ENCODE assay signal across 9 cellular contexts in genomic region chr3:144128117-144128892, GRCh38.
DNase-seq lines count a peak whose midpoint lies in the region; ATAC-seq, FAIRE-seq and TF ChIP-seq lines count a peak whose summit lies in the region.
"Had no signal": no experiment of that assay in that cellular context is flagged by ENCODE, and none has a peak within 500 bp of the region (broad histone marks: within the 10 kb centered on the region; RNA-seq: fewer than 3 reads in every experiment).

No MANE protein-coding gene starts in this region.

- H3K27ac ChIP-seq in dorsolateral prefrontal cortex, result peak overlapping the region in 52 of 59 donors; percentile 3 to 89 (median 56)

- POLR2A ChIA-PET in activated CD4-positive, alpha-beta memory T cell treated with anti-CD3 and anti-CD28 coated beads for 36 hours (lab: Charles Lee), result no interaction called here
- POLR2A ChIA-PET in activated CD4-positive, alpha-beta T cell treated with anti-CD3 and anti-CD28 coated beads for 36 hours (lab: Charles Lee), result no interaction called here

- ATAC-seq in GM21360 (IDR thresholded peaks at IDR 0.05; ENCODE audit: unreplicated experiment), result peak; percentile 98
- ATAC-seq in HG03432 (IDR thresholded peaks at IDR 0.05; ENCODE audit: unreplicated experiment), result peak; percentile 98
- no peak for ATAC-seq in activated CD4-positive, alpha-beta T cell treated with anti-CD3 and anti-CD28 coated beads for 36 hours

- CTCF ChIA-PET in activated CD4-positive, alpha-beta memory T cell treated with anti-CD3 and anti-CD28 coated beads for 36 hours (lab: Charles Lee), result interaction anchor here (1.5 kb wide), 1 partner anchor 157 kb away, joined by 3 read pairs; the partner anchor contains the start of gene DIPK2A
- CTCF ChIA-PET in activated CD4-positive, alpha-beta T cell treated with anti-CD3 and anti-CD28 coated beads for 36 hours (lab: Charles Lee), result no interaction called here

- TF ChIP-seq POLR2A in GM12891 (IDR thresholded peaks at IDR 0.05; ENCODE audit: low read depth, low read length), result peak; percentile 56; the same call in 1 of the 2 replicates

- H3K4me3 ChIP-seq in dorsolateral prefrontal cortex, result peak overlapping the region in 22 of 59 donors; percentile 4 to 46 (median 16)

- H3K9me3 Mint-ChIP-seq in activated CD4-positive, alpha-beta memory T cell treated with anti-CD3 and anti-CD28 coated beads for 36 hours, result peaks cover 2% of the 10 kb centered on the region
- peaks cover 2% of the 10 kb centered on the region for H3K9me3 Mint-ChIP-seq in activated CD4-positive, alpha-beta T cell treated with anti-CD3 and anti-CD28 coated beads for 36 hours (ENCODE audit: low read depth)

- no peaks in the 10 kb centered on the region for H3K4me1 Mint-ChIP-seq in activated CD4-positive, alpha-beta memory T cell treated with anti-CD3 and anti-CD28 coated beads for 36 hours (ENCODE audit: low read depth)
- peaks cover 5% of the 10 kb centered on the region for H3K4me1 Mint-ChIP-seq in activated CD4-positive, alpha-beta T cell treated with anti-CD3 and anti-CD28 coated beads for 36 hours

- H3K27me3 Mint-ChIP-seq in activated CD4-positive, alpha-beta memory T cell treated with anti-CD3 and anti-CD28 coated beads for 36 hours, result no peaks in the 10 kb centered on the region
- H3K27me3 Mint-ChIP-seq in activated CD4-positive, alpha-beta T cell treated with anti-CD3 and anti-CD28 coated beads for 36 hours, result peaks cover 3% of the 10 kb centered on the region

- DNase-seq in GM12891 (ENCODE audit: insufficient read length, low spot score), result peak; percentile 13
- no peak for DNase-seq in dorsolateral prefrontal cortex
- DNase-seq in activated CD4-positive, alpha-beta memory T cell treated with anti-CD3 and anti-CD28 coated beads for 36 hours, result no peak
- DNase-seq in activated CD8-positive, alpha-beta memory T cell treated with anti-CD3 and anti-CD28 coated beads, Interleukin-2, amount 50 U/mL, for 4 hours, result no peak
- no peak for DNase-seq in activated CD4-positive, alpha-beta T cell treated with anti-CD3 and anti-CD28 coated beads for 36 hours
- DNase-seq in activated CD4-positive, CD25-positive, alpha-beta regulatory T cell treated with anti-CD3 and anti-CD28 coated beads, Interleukin-2, amount 50 U/mL, for 72 hours, result no peak

- H3K27me3 ChIP-seq in dorsolateral prefrontal cortex, result no peaks in the 10 kb centered on the region

- no peaks in the 10 kb centered on the region for H3K36me3 Mint-ChIP-seq in activated CD4-positive, alpha-beta memory T cell treated with anti-CD3 and anti-CD28 coated beads for 36 hours
- no peaks in the 10 kb centered on the region for H3K36me3 Mint-ChIP-seq in activated CD4-positive, alpha-beta T cell treated with anti-CD3 and anti-CD28 coated beads for 36 hours (ENCODE audit: low read depth)

- H3K27ac Mint-ChIP-seq in activated CD4-positive, alpha-beta memory T cell treated with anti-CD3 and anti-CD28 coated beads for 36 hours, result no peak overlapping the region
- no peak overlapping the region for H3K27ac Mint-ChIP-seq in activated CD4-positive, alpha-beta T cell treated with anti-CD3 and anti-CD28 coated beads for 36 hours

- H3K4me3 Mint-ChIP-seq in activated CD4-positive, alpha-beta memory T cell treated with anti-CD3 and anti-CD28 coated beads for 36 hours, result no peak overlapping the region
- no peak overlapping the region for H3K4me3 Mint-ChIP-seq in activated CD4-positive, alpha-beta T cell treated with anti-CD3 and anti-CD28 coated beads for 36 hours
- H3K4me3 Mint-ChIP-seq: nephron had no signal

- FAIRE-seq in GM12891 (lab: Jason Lieb, UNC), result peak; percentile 94

- no peak for TF ChIP-seq CTCF in dorsolateral prefrontal cortex (IDR thresholded peaks at IDR 0.05 in 54 of 56, conservative IDR thresholded peaks at IDR 0.05 in 2 of 56; ENCODE audit: low read depth in 1 of 56, partially characterized antibody in 56 of 56)

- intact Hi-C loops in dorsolateral prefrontal cortex (cut with DNase I), result no loop called here
- intact Hi-C loops in activated CD4-positive, alpha-beta memory T cell treated with anti-CD3 and anti-CD28 coated beads for 36 hours (cut with micrococcal nuclease), result no loop called here
- intact Hi-C loops in activated CD4-positive, alpha-beta T cell treated with anti-CD3 and anti-CD28 coated beads for 36 hours (cut with DNase I, micrococcal nuclease), result no loop called here

TF ChIP-seq in GM12891, 5 proteins besides CTCF, POLR2A, EP300 and RAD21:
- TF ChIP-seq POU2F2 (IDR thresholded peaks at IDR 0.05; ENCODE audit: low read depth, low read length), result peak; percentile 87; the same call in 1 of the 2 replicates
- TF ChIP-seq SPI1 (IDR thresholded peaks at IDR 0.05; ENCODE audit: low read depth, low read length), result 0 out of 2 replicates have a peak, but pooled peaks have one; percentile 7
- no peak for TF ChIP-seq PAX5 (IDR thresholded peaks at IDR 0.05; ENCODE audit: insufficient read depth, low read length, severe bottlenecking)
- TF ChIP-seq POLR2AphosphoS5 (IDR thresholded peaks at IDR 0.05; ENCODE audit: low read depth, low read length), result peak; percentile 42; the same call in 1 of the 2 replicates
- TF ChIP-seq TAF1 (IDR thresholded peaks at IDR 0.05; ENCODE audit: low read depth, low read length), result peak; percentile 31; the same call in 1 of the 2 replicates
